Comparison of ENCODE assay signal across 1 cellular context in the genomic region with DNA sequence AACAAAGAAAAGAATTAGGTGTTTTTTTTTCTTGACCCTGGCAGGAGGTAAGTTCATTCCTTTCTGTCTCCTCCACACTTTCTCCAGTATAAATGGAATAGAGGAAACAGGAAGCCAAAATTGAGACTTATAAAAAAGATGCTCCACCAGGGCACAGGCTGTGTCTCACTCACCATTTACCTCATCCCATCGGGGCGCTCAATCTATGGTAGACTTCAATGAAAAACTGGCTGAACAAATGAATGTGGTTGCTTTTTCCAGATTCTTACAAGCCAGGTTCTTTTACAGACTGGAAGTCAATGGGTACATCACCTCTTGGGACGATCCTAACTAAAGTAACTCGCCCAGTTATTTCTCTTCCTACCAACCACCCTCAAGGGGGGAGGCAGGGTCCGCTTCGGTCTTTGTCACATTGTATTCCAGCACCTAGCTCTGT.
TF ChIP-seq lines count a peak whose summit lies in the region.

No MANE protein-coding gene starts in this region.

TF ChIP-seq in GM23338, 12 proteins besides CTCF, POLR2A, EP300 and RAD21 (continued from another document):
- TF ChIP-seq, protein P1, sequence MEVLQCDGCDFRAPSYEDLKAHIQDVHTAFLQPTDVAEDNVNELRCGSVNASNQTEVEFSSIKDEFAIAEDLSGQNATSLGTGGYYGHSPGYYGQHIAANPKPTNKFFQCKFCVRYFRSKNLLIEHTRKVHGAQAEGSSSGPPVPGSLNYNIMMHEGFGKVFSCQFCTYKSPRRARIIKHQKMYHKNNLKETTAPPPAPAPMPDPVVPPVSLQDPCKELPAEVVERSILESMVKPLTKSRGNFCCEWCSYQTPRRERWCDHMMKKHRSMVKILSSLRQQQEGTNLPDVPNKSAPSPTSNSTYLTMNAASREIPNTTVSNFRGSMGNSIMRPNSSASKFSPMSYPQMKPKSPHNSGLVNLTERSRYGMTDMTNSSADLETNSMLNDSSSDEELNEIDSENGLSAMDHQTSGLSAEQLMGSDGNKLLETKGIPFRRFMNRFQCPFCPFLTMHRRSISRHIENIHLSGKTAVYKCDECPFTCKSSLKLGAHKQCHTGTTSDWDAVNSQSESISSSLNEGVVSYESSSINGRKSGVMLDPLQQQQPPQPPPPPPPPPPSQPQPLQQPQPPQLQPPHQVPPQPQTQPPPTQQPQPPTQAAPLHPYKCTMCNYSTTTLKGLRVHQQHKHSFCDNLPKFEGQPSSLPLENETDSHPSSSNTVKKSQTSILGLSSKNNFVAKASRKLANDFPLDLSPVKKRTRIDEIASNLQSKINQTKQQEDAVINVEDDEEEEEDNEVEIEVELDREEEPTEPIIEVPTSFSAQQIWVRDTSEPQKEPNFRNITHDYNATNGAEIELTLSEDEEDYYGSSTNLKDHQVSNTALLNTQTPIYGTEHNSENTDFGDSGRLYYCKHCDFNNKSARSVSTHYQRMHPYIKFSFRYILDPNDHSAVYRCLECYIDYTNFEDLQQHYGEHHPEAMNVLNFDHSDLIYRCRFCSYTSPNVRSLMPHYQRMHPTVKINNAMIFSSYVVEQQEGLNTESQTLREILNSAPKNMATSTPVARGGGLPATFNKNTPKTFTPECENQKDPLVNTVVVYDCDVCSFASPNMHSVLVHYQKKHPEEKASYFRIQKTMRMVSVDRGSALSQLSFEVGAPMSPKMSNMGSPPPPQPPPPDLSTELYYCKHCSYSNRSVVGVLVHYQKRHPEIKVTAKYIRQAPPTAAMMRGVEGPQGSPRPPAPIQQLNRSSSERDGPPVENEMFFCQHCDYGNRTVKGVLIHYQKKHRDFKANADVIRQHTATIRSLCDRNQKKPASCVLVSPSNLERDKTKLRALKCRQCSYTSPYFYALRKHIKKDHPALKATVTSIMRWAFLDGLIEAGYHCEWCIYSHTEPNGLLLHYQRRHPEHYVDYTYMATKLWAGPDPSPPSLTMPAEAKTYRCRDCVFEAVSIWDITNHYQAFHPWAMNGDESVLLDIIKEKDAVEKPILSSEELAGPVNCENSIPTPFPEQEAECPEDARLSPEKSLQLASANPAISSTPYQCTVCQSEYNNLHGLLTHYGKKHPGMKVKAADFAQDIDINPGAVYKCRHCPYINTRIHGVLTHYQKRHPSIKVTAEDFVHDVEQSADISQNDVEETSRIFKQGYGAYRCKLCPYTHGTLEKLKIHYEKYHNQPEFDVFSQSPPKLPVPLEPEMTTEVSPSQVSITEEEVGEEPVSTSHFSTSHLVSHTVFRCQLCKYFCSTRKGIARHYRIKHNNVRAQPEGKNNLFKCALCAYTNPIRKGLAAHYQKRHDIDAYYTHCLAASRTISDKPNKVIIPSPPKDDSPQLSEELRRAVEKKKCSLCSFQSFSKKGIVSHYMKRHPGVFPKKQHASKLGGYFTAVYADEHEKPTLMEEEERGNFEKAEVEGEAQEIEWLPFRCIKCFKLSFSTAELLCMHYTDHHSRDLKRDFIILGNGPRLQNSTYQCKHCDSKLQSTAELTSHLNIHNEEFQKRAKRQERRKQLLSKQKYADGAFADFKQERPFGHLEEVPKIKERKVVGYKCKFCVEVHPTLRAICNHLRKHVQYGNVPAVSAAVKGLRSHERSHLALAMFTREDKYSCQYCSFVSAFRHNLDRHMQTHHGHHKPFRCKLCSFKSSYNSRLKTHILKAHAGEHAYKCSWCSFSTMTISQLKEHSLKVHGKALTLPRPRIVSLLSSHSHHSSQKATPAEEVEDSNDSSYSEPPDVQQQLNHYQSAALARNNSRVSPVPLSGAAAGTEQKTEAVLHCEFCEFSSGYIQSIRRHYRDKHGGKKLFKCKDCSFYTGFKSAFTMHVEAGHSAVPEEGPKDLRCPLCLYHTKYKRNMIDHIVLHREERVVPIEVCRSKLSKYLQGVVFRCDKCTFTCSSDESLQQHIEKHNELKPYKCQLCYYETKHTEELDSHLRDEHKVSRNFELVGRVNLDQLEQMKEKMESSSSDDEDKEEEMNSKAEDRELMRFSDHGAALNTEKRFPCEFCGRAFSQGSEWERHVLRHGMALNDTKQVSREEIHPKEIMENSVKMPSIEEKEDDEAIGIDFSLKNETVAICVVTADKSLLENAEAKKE (CRISPR knock-in tag; IDR thresholded peaks at IDR 0.05): no peak
